In the genomic region with DNA sequence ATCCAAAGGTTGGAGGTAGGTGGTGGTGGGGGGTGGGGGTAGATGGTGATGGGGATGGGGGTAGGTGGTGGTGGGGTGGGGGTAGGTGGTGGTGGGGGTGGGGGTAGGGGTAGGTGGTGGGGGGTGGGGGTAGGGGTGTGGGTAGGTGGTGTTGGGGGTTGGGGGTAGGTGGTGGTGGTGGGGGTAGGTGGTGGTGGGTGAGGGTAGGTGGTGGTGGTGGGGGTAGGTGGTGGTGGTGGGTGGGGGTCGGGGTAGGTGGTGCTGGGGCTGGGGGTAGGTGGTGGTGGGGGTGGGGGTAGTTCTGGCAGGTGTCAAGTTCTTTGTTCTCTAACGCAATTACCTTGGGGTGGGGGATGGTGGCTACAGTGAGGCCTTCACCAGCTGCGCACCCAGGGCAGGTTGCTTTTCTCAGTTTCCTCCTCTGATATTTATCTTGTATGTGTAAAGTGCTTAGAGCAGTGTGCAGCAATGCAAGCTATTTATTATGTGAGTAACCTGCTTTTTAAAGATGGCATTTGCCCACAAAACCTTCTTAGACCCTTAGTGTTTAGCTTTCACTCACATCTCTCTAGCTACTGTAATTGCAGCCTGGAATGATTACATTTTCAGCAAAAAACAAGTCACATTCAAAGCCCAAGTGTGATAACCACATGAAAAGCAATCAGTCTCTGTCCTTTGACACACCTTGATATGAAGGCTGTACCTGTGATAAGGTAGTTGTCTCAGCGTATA, we compare ENCODE assay signal across 12 cellular contexts. TPM values are rescaled to one million over a fixed set of nuclear protein-coding genes. Genes with fewer than 3 reads are reported as not detected.
DNase-seq lines count a peak whose midpoint lies in the region; ATAC-seq, FAIRE-seq and TF ChIP-seq lines count a peak whose summit lies in the region.
"Had no signal": no experiment of that assay in that cellular context is flagged by ENCODE, and none has a peak within 500 bp of the region (broad histone marks: within the 10 kb centered on the region; RNA-seq: fewer than 3 reads in every experiment).

No MANE protein-coding gene starts in this region.

- H3K9me2 ChIP-seq in GM23338 (ENCODE audit: insufficient read depth), result no peaks in the 10 kb centered on the region; the same call in 1 of the 2 replicates

- ATAC-seq in GM23338 (no peak), GM19452 (IDR thresholded peaks at IDR 0.05; ENCODE audit: unreplicated experiment) (no peak), GM19328 (IDR thresholded peaks at IDR 0.05; ENCODE audit: unreplicated experiment) (no peak)
- ATAC-seq: left colon had no signal

- no peaks in the 10 kb centered on the region for H3K79me2 ChIP-seq in GM23338 (replicated peaks; ENCODE audit: insufficient read depth)

- H4K20me1 ChIP-seq in GM23338 (replicated peaks; ENCODE audit: insufficient read depth), result no peaks in the 10 kb centered on the region

- peak; percentile 11 for DNase-seq in NCI-H2029 (lab: John Stamatoyannopoulos, UW)
- no peak for DNase-seq in NCI-H2029 treated with DMSO at 0.1 percent for 48 hours (lab: John Stamatoyannopoulos, UW)
- no peak for DNase-seq in GM23338 (ENCODE audit: low spot score)
- DNase-seq in T-helper 2 cell treated with Interferon-gamma antibody and Interleukin-4, amounts not matched to agents 5 μg/mL and 100 μg/mL, for 36 hours (ENCODE audit: low spot score), result peak; percentile 49
- DNase-seq in glutamatergic neuron, result no peak
- no peak for DNase-seq in GM19239 (ENCODE audit: insufficient read length, low spot score)
- DNase-seq: GM23248, left colon, naive B cell had no signal

- H3K27me3 Mint-ChIP-seq in GM23338 (ENCODE audit: insufficient read depth, low read depth, poor library complexity), result peaks cover 25% of the 10 kb centered on the region
- no peaks in the 10 kb centered on the region for H3K27me3 Mint-ChIP-seq in T-helper 2 cell treated with Interferon-gamma antibody and Interleukin-4, amounts not matched to agents 5 μg/mL and 100 μg/mL, for 36 hours (ENCODE audit: low read depth)
- no peaks in the 10 kb centered on the region for H3K27me3 Mint-ChIP-seq in glutamatergic neuron (ENCODE audit: unreplicated experiment)

- no peak overlapping the region for H3K4me3 Mint-ChIP-seq in GM23338
- peak overlapping the region; percentile 13 for H3K4me3 Mint-ChIP-seq in T-helper 2 cell treated with Interferon-gamma antibody and Interleukin-4, amounts not matched to agents 5 μg/mL and 100 μg/mL, for 36 hours
- H3K4me3 Mint-ChIP-seq in glutamatergic neuron (ENCODE audit: unreplicated experiment), result peak overlapping the region; percentile 3
- H3K4me3 Mint-ChIP-seq: naive B cell had no signal

- no peak for FAIRE-seq in GM19239 (lab: Jason Lieb, UNC)
- FAIRE-seq: D721Med had no signal

- H3K36me3 Mint-ChIP-seq in GM23338 (ENCODE audit: low read depth) (no peaks in the 10 kb centered on the region; the same call in 2 of the 3 replicates), glutamatergic neuron (ENCODE audit: unreplicated experiment) (no peaks in the 10 kb centered on the region)
- peaks cover 2% of the 10 kb centered on the region for H3K36me3 Mint-ChIP-seq in T-helper 2 cell treated with Interferon-gamma antibody and Interleukin-4, amounts not matched to agents 5 μg/mL and 100 μg/mL, for 36 hours (ENCODE audit: low read depth)
- H3K36me3 Mint-ChIP-seq: naive B cell had no signal

- H3K4me1 ChIP-seq in GM23338 (ENCODE audit: insufficient read depth), result peaks cover 24% of the 10 kb centered on the region

- H3K4me2 ChIP-seq in GM23338, result 0 out of 2 replicates have a peak overlapping the region, but pooled peaks have one; percentile 15

- H3F3A ChIP-seq in GM23338 (replicated peaks; ENCODE audit: low read depth), result peaks cover 7% of the 10 kb centered on the region; the same call in 1 of the 2 replicates

- no peaks in the 10 kb centered on the region for H3K36me3 ChIP-seq in GM23338 (ENCODE audit: insufficient read depth)

- no peak overlapping the region for H3K27ac Mint-ChIP-seq in GM23338
- H3K27ac Mint-ChIP-seq in T-helper 2 cell treated with Interferon-gamma antibody and Interleukin-4, amounts not matched to agents 5 μg/mL and 100 μg/mL, for 36 hours, result peak overlapping the region; percentile 49
- H3K27ac Mint-ChIP-seq in glutamatergic neuron (ENCODE audit: unreplicated experiment), result no peak overlapping the region

- no peaks in the 10 kb centered on the region for H3K9me3 Mint-ChIP-seq in GM23338
- peaks cover 4% of the 10 kb centered on the region for H3K9me3 Mint-ChIP-seq in T-helper 2 cell treated with Interferon-gamma antibody and Interleukin-4, amounts not matched to agents 5 μg/mL and 100 μg/mL, for 36 hours
- no peaks in the 10 kb centered on the region for H3K9me3 Mint-ChIP-seq in glutamatergic neuron (ENCODE audit: unreplicated experiment)

- TF ChIP-seq CTCF in GM23338 (conservative IDR thresholded peaks at IDR 0.05; ENCODE audit: low read depth in 2 of 2) (no peak), glutamatergic neuron (IDR thresholded peaks at IDR 0.05; ENCODE audit: partially characterized antibody, unreplicated experiment) (no peak)

- H3K27ac ChIP-seq in GM23338 (ENCODE audit: low read depth), result no peak overlapping the region
- H3K27ac ChIP-seq: GM23248 had no signal

- H3K27me3 ChIP-seq in GM23338 (ENCODE audit: insufficient read depth), result peaks cover 22% of the 10 kb centered on the region

- H3K4me1 Mint-ChIP-seq in GM23338 (peaks cover 42% of the 10 kb centered on the region), glutamatergic neuron (ENCODE audit: low read depth, unreplicated experiment) (peaks cover 45% of the 10 kb centered on the region)
- peaks cover 26% of the 10 kb centered on the region for H3K4me1 Mint-ChIP-seq in T-helper 2 cell treated with Interferon-gamma antibody and Interleukin-4, amounts not matched to agents 5 μg/mL and 100 μg/mL, for 36 hours (ENCODE audit: low read depth)

- H2AFZ ChIP-seq in GM23338, result no peak overlapping the region
- H2AFZ ChIP-seq: GM23248 had no signal

- H3K4me3 ChIP-seq in GM23338, result no peak overlapping the region
- H3K4me3 ChIP-seq: GM23248 had no signal

TF ChIP-seq in GM23338, 12 proteins besides CTCF, POLR2A, EP300 and RAD21 (continues in another document):
- TF ChIP-seq ZNF331 (CRISPR knock-in tag; IDR thresholded peaks at IDR 0.05; ENCODE audit: low read depth) (no peak), EZH2 (IDR thresholded peaks at IDR 0.05; ENCODE audit: low read depth, unreplicated experiment) (no peak), STAT1 (IDR thresholded peaks at IDR 0.05; ENCODE audit: unreplicated experiment) (no peak), NANOG (IDR thresholded peaks at IDR 0.05; ENCODE audit: borderline replicate concordance) (no peak), JUNB (IDR thresholded peaks at IDR 0.05; ENCODE audit: unreplicated experiment) (no peak), EZH2phosphoT487 (IDR thresholded peaks at IDR 0.05; ENCODE audit: unreplicated experiment) (no peak), ZNF114 (CRISPR knock-in tag; IDR thresholded peaks at IDR 0.05) (no peak), CREB1 (CRISPR knock-in tag; IDR thresholded peaks at IDR 0.05; ENCODE audit: low read depth) (no peak), POLR2AphosphoS5 (IDR thresholded peaks at IDR 0.05; ENCODE audit: low read depth) (no peak)
- TF ChIP-seq, protein P1, sequence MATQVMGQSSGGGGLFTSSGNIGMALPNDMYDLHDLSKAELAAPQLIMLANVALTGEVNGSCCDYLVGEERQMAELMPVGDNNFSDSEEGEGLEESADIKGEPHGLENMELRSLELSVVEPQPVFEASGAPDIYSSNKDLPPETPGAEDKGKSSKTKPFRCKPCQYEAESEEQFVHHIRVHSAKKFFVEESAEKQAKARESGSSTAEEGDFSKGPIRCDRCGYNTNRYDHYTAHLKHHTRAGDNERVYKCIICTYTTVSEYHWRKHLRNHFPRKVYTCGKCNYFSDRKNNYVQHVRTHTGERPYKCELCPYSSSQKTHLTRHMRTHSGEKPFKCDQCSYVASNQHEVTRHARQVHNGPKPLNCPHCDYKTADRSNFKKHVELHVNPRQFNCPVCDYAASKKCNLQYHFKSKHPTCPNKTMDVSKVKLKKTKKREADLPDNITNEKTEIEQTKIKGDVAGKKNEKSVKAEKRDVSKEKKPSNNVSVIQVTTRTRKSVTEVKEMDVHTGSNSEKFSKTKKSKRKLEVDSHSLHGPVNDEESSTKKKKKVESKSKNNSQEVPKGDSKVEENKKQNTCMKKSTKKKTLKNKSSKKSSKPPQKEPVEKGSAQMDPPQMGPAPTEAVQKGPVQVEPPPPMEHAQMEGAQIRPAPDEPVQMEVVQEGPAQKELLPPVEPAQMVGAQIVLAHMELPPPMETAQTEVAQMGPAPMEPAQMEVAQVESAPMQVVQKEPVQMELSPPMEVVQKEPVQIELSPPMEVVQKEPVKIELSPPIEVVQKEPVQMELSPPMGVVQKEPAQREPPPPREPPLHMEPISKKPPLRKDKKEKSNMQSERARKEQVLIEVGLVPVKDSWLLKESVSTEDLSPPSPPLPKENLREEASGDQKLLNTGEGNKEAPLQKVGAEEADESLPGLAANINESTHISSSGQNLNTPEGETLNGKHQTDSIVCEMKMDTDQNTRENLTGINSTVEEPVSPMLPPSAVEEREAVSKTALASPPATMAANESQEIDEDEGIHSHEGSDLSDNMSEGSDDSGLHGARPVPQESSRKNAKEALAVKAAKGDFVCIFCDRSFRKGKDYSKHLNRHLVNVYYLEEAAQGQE (IDR thresholded peaks at IDR 0.05; ENCODE audit: unreplicated experiment), result no peak
- TF ChIP-seq, protein P2, sequence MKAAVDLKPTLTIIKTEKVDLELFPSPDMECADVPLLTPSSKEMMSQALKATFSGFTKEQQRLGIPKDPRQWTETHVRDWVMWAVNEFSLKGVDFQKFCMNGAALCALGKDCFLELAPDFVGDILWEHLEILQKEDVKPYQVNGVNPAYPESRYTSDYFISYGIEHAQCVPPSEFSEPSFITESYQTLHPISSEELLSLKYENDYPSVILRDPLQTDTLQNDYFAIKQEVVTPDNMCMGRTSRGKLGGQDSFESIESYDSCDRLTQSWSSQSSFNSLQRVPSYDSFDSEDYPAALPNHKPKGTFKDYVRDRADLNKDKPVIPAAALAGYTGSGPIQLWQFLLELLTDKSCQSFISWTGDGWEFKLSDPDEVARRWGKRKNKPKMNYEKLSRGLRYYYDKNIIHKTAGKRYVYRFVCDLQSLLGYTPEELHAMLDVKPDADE (IDR thresholded peaks at IDR 0.05), result no peak

RNA-seq across cellular contexts. Expression of a gene that starts 8.2 kb away (rescaled TPM):
- total RNA-seq in GM23338 (2014; rRNA removed; shearing (Covaris generic)), result 17.6 and 18.0 TPM in 2 replicates
- polyA plus RNA-seq in GM23338 (2016; fragmentation: Nextera tagmentation; extraction: Ambion mirVana), result 21.1 and 21.4 TPM in 2 replicates
- total RNA-seq in glutamatergic neuron (ENCODE audit: unreplicated experiment), result 58.4 TPM

Comparison
In these comparisons a context has a peak if more than half of its experiments do, and no peak if none do; other contexts are left out.
1. DNase-seq: peak in NCI-H2029 (single experiment) and T-helper 2 cell treated with Interferon-gamma antibody and Interleukin-4, amounts not matched to agents 5 μg/mL and 100 μg/mL, for 36 hours (single experiment); none in NCI-H2029 treated with DMSO at 0.1 percent for 48 hours (single experiment), GM23338 (single experiment), glutamatergic neuron (single experiment) and GM19239 (single experiment).